ENCODE assay signal across 25 cellular contexts in the genomic region with DNA sequence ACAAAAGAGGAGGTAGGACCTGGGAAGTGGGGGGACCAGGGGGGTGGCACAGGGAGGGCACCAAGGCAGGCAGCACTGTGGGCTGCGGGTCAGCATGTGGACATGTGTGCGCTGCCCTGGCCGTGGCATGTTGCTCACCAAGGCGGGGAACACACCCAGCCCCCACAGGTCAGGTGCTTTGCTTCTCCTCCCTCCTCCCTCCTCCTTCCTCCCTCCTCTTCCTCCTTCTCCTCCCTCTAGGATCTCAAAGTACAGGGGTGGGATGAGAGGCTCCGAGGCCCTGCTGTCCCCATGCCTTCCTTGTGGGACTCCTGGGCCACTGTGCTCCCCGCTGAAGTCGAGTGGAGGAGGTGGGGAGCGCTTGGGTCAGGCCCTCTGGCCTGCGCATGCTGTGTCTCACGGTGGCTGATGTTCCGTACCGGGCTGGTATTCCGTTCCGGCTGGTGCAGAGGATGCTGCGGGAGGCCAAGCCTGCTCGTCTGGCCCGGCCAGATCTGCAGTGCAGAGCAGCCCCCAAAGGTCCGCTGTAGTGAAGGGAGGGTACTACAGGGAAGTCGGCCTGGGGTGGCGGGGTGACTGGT. TPM values are rescaled to one million over a fixed set of nuclear protein-coding genes. Genes with fewer than 3 reads are reported as not detected.
A peak's percentile ranks its signal among the peaks of the same experiment; 100 is the strongest.
DNase-seq lines count a peak whose midpoint lies in the region; ATAC-seq and TF ChIP-seq lines count a peak whose summit lies in the region.
"Had no signal": no experiment of that assay in that cellular context is flagged by ENCODE, and none has a peak within 500 bp of the region (broad histone marks: within the 10 kb centered on the region; RNA-seq: fewer than 3 reads in every experiment).

No MANE protein-coding gene starts in this region.

- H3K4me1 ChIP-seq in HEK293 (ENCODE audit: control insufficient read depth, insufficient read depth, low read length) (no peaks in the 10 kb centered on the region; the same call in 1 of the 2 replicates), duodenal mucosa (ENCODE audit: control insufficient read depth in 1 of 2, insufficient read depth in 2 of 2, low read length in 2 of 2) (peaks cover 62 to 65% of the 10 kb centered on the region in 2 donors), neural progenitor cell (peaks cover 23% of the 10 kb centered on the region), tibial artery (peaks cover 0 to 100% (median 98%) of the 10 kb centered on the region in 4 donors), HAP-1 (no peaks in the 10 kb centered on the region)

- H3K9me3 Mint-ChIP-seq in neural progenitor cell: no peaks in the 10 kb centered on the region
- H3K9me3 Mint-ChIP-seq: activated CD4-positive, alpha-beta memory T cell treated with anti-CD3 and anti-CD28 coated beads for 36 hours; activated naive CD4-positive, alpha-beta T cell treated with anti-CD3 and anti-CD28 coated beads, Interleukin-2, amount 10 ng/mL, durations not matched to agents 7 days and 5 days had no signal

- H3K79me2 ChIP-seq in neural progenitor cell (ENCODE audit: low read depth): no peaks in the 10 kb centered on the region

- peaks cover 0 to 3% of the 10 kb centered on the region in 2 experiments; a peak in 1 of 3 replicates for H3K36me3 ChIP-seq in HEK293 (ENCODE audit: control insufficient read depth in 2 of 2, insufficient read depth in 1 of 2, low read length in 2 of 2)
- H3K36me3 ChIP-seq in duodenal mucosa (ENCODE audit: control insufficient read depth in 1 of 2, insufficient read depth in 2 of 2, low read length in 2 of 2): peaks cover 10 to 12% of the 10 kb centered on the region in 2 donors
- no peaks in the 10 kb centered on the region for H3K36me3 ChIP-seq in neural progenitor cell
- no peaks in the 10 kb centered on the region for H3K36me3 ChIP-seq in tibial artery
- no peaks in the 10 kb centered on the region for H3K36me3 ChIP-seq in HAP-1 (replicated peaks)
- H3K36me3 ChIP-seq: MG63, neutrophil, SJCRH30 had no signal

- H2AFZ ChIP-seq in neural progenitor cell (replicated peaks): no peak overlapping the region

- no peaks in the 10 kb centered on the region for H3K9me3 ChIP-seq in HEK293 (ENCODE audit: control insufficient read depth, insufficient read depth, low read depth, low read length)
- H3K9me3 ChIP-seq in duodenal mucosa (ENCODE audit: control insufficient read depth in 1 of 2, low read length in 2 of 2): no peaks in the 10 kb centered on the region
- H3K9me3 ChIP-seq in neural progenitor cell (ENCODE audit: low read depth): no peaks in the 10 kb centered on the region
- H3K9me3 ChIP-seq in tibial artery: no peaks in the 10 kb centered on the region
- H3K9me3 ChIP-seq in HAP-1: no peaks in the 10 kb centered on the region
- H3K9me3 ChIP-seq: MG63, neutrophil, SJCRH30 had no signal

- H3K4me1 Mint-ChIP-seq in neural progenitor cell: peaks cover 61% of the 10 kb centered on the region

- H4K20me1 ChIP-seq in neural progenitor cell (ENCODE audit: low read depth): peaks cover 26% of the 10 kb centered on the region

- CTCF ChIA-PET in HEK293 (lab: Yijun Ruan, JAX): no interaction called here

- no peaks in the 10 kb centered on the region for H3K27me3 ChIP-seq in duodenal mucosa (ENCODE audit: control insufficient read depth in 1 of 2, insufficient read depth in 2 of 2, low read length in 2 of 2)
- no peaks in the 10 kb centered on the region for H3K27me3 ChIP-seq in neural progenitor cell
- no peaks in the 10 kb centered on the region for H3K27me3 ChIP-seq in tibial artery
- H3K27me3 ChIP-seq in HAP-1 (ENCODE audit: low read depth): no peaks in the 10 kb centered on the region
- H3K27me3 ChIP-seq: MG63 had no signal

- TF ChIP-seq CTCF in HEK293 (tag by site-specific recombination; IDR thresholded peaks at IDR 0.05): no peak
- no peak for TF ChIP-seq CTCF in neural progenitor cell (IDR thresholded peaks at IDR 0.05)
- TF ChIP-seq CTCF in tibial artery (IDR thresholded peaks at IDR 0.05): no peak
- TF ChIP-seq CTCF in omental fat pad (IDR thresholded peaks at IDR 0.05): no peak

- ATAC-seq in omental fat pad (ENCODE audit: low FRiP score): no peak
- no peak for ATAC-seq in GM21528 (IDR thresholded peaks at IDR 0.05; ENCODE audit: low FRiP score, unreplicated experiment)

- peak overlapping the region in 1 of 2 donors; percentile 6 for H3K9ac ChIP-seq in duodenal mucosa (ENCODE audit: low read depth in 1 of 2, low read length in 2 of 2)
- no peak overlapping the region for H3K9ac ChIP-seq in neural progenitor cell

- H3K27me3 Mint-ChIP-seq in neural progenitor cell (ENCODE audit: insufficient read depth, low read depth): peaks cover 5% of the 10 kb centered on the region
- H3K27me3 Mint-ChIP-seq: activated CD4-positive, alpha-beta memory T cell treated with anti-CD3 and anti-CD28 coated beads for 36 hours; activated naive CD4-positive, alpha-beta T cell treated with anti-CD3 and anti-CD28 coated beads, Interleukin-2, amount 10 ng/mL, durations not matched to agents 7 days and 5 days; CD4-positive, CD25-positive, alpha-beta regulatory T cell had no signal

- POLR2A ChIA-PET in HEK293 (lab: Yijun Ruan, JAX): no interaction called here

- H3K27ac ChIP-seq in HEK293 (ENCODE audit: extremely low read depth, low read depth, low read length): no peak overlapping the region
- H3K27ac ChIP-seq in duodenal mucosa (ENCODE audit: low read depth, low read length): no peak overlapping the region
- H3K27ac ChIP-seq in neural progenitor cell: no peak overlapping the region
- H3K27ac ChIP-seq in tibial artery: peak overlapping the region; percentile 68 to 81
- H3K27ac ChIP-seq: neutrophil, SJCRH30 had no signal

- no peaks in the 10 kb centered on the region for H3K36me3 Mint-ChIP-seq in neural progenitor cell
- H3K36me3 Mint-ChIP-seq: activated CD4-positive, alpha-beta memory T cell treated with anti-CD3 and anti-CD28 coated beads for 36 hours; activated naive CD4-positive, alpha-beta T cell treated with anti-CD3 and anti-CD28 coated beads, Interleukin-2, amount 10 ng/mL, durations not matched to agents 7 days and 5 days; CD4-positive, CD25-positive, alpha-beta regulatory T cell had no signal

- DNase-seq in neural progenitor cell (ENCODE audit: low spot score) (no peak), tibial artery (no peak), omental fat pad (ENCODE audit: low spot score) (no peak), HAP-1 (ENCODE audit: low spot score in 2 of 2) (no peak), NCI-H226 (no peak)
- DNase-seq: activated CD4-positive, alpha-beta memory T cell treated with anti-CD3 and anti-CD28 coated beads for 36 hours; activated CD4-positive, CD25-positive, alpha-beta regulatory T cell; activated CD8-positive, alpha-beta memory T cell treated with anti-CD3 and anti-CD28 coated beads, Interleukin-2, amount 50 U/mL, for 48 hours; activated naive CD4-positive, alpha-beta T cell treated with anti-CD3 and anti-CD28 coated beads, Interleukin-2, amount 10 ng/mL, durations not matched to agents 7 days and 5 days; CD4-positive, CD25-positive, alpha-beta regulatory T cell; effector memory CD4-positive, alpha-beta T cell; erythroblast; foreskin fibroblast; KG1; MG63; NCI-H1105 treated with DMSO at 0.1 percent for 48 hours; NCI-H2029; NCI-H526 treated with DMSO at 0.1 percent for 48 hours; SJCRH30; stimulated activated CD4-positive, alpha-beta T cell treated with anti-CD3 and anti-CD28 coated beads, Interleukin-2, amount 100 ng/mL, for 24 hours had no signal

- intact Hi-C loops in tibial artery (cut with DNase I; ENCODE audit: low total_unique reads): no loop called here

- H3K27ac Mint-ChIP-seq in neural progenitor cell: no peak overlapping the region
- H3K27ac Mint-ChIP-seq: activated CD4-positive, alpha-beta memory T cell treated with anti-CD3 and anti-CD28 coated beads for 36 hours; activated naive CD4-positive, alpha-beta T cell treated with anti-CD3 and anti-CD28 coated beads, Interleukin-2, amount 10 ng/mL, durations not matched to agents 7 days and 5 days had no signal

- in situ Hi-C loops in HAP-1 (cut with MboI; ENCODE audit: low sequenced_read_pairs): no loop called here

- H3K4me3 ChIP-seq in HEK293 (ENCODE audit: low read depth, low read length) (no peak overlapping the region), duodenal mucosa (ENCODE audit: low read depth in 1 of 2, low read length in 2 of 2) (peak overlapping the region; percentile 49 to 50), neural progenitor cell (no peak overlapping the region), tibial artery (no peak overlapping the region), HAP-1 (no peak overlapping the region)
- H3K4me3 ChIP-seq: MG63, SJCRH30, skin epidermis had no signal

- peaks cover 9% of the 10 kb centered on the region for H3F3A ChIP-seq in neural progenitor cell (ENCODE audit: low read depth)

- peak overlapping the region; percentile 67 for H3K4me2 ChIP-seq in neural progenitor cell

- H3K4me3 Mint-ChIP-seq in neural progenitor cell: peak overlapping the region; percentile 46
- H3K4me3 Mint-ChIP-seq: activated CD4-positive, alpha-beta memory T cell treated with anti-CD3 and anti-CD28 coated beads for 36 hours; activated naive CD4-positive, alpha-beta T cell treated with anti-CD3 and anti-CD28 coated beads, Interleukin-2, amount 10 ng/mL, durations not matched to agents 7 days and 5 days; CD4-positive, CD25-positive, alpha-beta regulatory T cell had no signal

TF ChIP-seq in HEK293, 187 proteins besides CTCF, POLR2A, EP300 and RAD21 (continues in another document):
- TF ChIP-seq, protein P1, sequence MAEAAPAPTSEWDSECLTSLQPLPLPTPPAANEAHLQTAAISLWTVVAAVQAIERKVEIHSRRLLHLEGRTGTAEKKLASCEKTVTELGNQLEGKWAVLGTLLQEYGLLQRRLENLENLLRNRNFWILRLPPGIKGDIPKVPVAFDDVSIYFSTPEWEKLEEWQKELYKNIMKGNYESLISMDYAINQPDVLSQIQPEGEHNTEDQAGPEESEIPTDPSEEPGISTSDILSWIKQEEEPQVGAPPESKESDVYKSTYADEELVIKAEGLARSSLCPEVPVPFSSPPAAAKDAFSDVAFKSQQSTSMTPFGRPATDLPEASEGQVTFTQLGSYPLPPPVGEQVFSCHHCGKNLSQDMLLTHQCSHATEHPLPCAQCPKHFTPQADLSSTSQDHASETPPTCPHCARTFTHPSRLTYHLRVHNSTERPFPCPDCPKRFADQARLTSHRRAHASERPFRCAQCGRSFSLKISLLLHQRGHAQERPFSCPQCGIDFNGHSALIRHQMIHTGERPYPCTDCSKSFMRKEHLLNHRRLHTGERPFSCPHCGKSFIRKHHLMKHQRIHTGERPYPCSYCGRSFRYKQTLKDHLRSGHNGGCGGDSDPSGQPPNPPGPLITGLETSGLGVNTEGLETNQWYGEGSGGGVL (tag by site-specific recombination; IDR thresholded peaks at IDR 0.05): peak; percentile 43; the same call in 1 of the 2 replicates
- no peak for TF ChIP-seq ZNF792 (tag by site-specific recombination; IDR thresholded peaks at IDR 0.05)
- TF ChIP-seq ZFP69B (tag by site-specific recombination; IDR thresholded peaks at IDR 0.05): no peak

RNA-seq across cellular contexts. Expression of a gene that starts 26.6 kb away (rescaled TPM):
- 2.8 and 7.1 TPM in 2 replicates for total RNA-seq in neural progenitor cell (ENCODE audit: low replicate concordance)
- 100 to 1,000 TPM in 1 of 4 donors, 10 to 100 TPM in 3; 33.5 to 111 (median 76.3) TPM for total RNA-seq in omental fat pad

Comparison
In these comparisons a context has a peak if more than half of its experiments do, and no peak if none do; other contexts are left out.
1. H3K27ac ChIP-seq: peak in tibial artery (2 of 2); none in HEK293 (single experiment), duodenal mucosa (single experiment) and neural progenitor cell (single experiment).
2. H3K4me3 ChIP-seq: peak in duodenal mucosa (2 of 2); none in HEK293 (single experiment), neural progenitor cell (single experiment), tibial artery (0 of 2) and HAP-1 (single experiment).